ENCODE assay signal across 2 cellular contexts in the genomic region with DNA sequence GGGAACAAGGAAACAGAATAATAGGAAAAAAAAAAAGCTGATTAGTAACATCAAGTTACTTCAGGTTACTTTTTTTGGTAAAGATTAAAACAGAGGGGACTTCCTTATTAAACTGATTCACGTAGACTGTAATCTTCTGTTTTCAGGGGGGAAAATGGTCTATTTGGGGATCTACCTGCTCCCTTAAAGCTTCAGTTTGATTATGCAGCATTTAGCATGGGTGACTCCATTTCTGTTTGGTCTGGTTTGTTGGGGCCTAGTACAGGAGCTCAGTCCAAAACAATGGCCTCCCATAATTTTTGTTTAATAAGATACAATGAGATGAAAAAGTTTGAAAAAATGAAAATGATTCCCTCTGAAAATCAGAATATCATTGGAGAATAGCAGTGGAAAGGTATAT.
TF ChIP-seq lines count a peak whose summit lies in the region.

No MANE protein-coding gene starts in this region.

TF ChIP-seq in GM23338, 12 proteins besides CTCF, POLR2A, EP300 and RAD21 (continued from another document):
- TF ChIP-seq, protein P1, sequence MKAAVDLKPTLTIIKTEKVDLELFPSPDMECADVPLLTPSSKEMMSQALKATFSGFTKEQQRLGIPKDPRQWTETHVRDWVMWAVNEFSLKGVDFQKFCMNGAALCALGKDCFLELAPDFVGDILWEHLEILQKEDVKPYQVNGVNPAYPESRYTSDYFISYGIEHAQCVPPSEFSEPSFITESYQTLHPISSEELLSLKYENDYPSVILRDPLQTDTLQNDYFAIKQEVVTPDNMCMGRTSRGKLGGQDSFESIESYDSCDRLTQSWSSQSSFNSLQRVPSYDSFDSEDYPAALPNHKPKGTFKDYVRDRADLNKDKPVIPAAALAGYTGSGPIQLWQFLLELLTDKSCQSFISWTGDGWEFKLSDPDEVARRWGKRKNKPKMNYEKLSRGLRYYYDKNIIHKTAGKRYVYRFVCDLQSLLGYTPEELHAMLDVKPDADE (IDR thresholded peaks at IDR 0.05), result no peak

TF ChIP-seq in GM12878, 131 proteins besides CTCF, POLR2A, EP300 and RAD21 (continued from another document):
- TF ChIP-seq, protein P2, sequence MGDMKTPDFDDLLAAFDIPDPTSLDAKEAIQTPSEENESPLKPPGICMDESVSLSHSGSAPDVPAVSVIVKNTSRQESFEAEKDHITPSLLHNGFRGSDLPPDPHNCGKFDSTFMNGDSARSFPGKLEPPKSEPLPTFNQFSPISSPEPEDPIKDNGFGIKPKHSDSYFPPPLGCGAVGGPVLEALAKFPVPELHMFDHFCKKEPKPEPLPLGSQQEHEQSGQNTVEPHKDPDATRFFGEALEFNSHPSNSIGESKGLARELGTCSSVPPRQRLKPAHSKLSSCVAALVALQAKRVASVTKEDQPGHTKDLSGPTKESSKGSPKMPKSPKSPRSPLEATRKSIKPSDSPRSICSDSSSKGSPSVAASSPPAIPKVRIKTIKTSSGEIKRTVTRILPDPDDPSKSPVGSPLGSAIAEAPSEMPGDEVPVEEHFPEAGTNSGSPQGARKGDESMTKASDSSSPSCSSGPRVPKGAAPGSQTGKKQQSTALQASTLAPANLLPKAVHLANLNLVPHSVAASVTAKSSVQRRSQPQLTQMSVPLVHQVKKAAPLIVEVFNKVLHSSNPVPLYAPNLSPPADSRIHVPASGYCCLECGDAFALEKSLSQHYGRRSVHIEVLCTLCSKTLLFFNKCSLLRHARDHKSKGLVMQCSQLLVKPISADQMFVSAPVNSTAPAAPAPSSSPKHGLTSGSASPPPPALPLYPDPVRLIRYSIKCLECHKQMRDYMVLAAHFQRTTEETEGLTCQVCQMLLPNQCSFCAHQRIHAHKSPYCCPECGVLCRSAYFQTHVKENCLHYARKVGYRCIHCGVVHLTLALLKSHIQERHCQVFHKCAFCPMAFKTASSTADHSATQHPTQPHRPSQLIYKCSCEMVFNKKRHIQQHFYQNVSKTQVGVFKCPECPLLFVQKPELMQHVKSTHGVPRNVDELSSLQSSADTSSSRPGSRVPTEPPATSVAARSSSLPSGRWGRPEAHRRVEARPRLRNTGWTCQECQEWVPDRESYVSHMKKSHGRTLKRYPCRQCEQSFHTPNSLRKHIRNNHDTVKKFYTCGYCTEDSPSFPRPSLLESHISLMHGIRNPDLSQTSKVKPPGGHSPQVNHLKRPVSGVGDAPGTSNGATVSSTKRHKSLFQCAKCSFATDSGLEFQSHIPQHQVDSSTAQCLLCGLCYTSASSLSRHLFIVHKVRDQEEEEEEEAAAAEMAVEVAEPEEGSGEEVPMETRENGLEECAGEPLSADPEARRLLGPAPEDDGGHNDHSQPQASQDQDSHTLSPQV (IDR thresholded peaks at IDR 0.05), result peak; percentile 95
- TF ChIP-seq SP1 (IDR thresholded peaks at IDR 0.05; ENCODE audit: low read depth, low read length) (no peak), BHLHE40 (IDR thresholded peaks at IDR 0.05; ENCODE audit: borderline replicate concordance in 1 of 2, low read depth in 2 of 2, low read length in 1 of 2) (no peak)
- TF ChIP-seq, protein P3, sequence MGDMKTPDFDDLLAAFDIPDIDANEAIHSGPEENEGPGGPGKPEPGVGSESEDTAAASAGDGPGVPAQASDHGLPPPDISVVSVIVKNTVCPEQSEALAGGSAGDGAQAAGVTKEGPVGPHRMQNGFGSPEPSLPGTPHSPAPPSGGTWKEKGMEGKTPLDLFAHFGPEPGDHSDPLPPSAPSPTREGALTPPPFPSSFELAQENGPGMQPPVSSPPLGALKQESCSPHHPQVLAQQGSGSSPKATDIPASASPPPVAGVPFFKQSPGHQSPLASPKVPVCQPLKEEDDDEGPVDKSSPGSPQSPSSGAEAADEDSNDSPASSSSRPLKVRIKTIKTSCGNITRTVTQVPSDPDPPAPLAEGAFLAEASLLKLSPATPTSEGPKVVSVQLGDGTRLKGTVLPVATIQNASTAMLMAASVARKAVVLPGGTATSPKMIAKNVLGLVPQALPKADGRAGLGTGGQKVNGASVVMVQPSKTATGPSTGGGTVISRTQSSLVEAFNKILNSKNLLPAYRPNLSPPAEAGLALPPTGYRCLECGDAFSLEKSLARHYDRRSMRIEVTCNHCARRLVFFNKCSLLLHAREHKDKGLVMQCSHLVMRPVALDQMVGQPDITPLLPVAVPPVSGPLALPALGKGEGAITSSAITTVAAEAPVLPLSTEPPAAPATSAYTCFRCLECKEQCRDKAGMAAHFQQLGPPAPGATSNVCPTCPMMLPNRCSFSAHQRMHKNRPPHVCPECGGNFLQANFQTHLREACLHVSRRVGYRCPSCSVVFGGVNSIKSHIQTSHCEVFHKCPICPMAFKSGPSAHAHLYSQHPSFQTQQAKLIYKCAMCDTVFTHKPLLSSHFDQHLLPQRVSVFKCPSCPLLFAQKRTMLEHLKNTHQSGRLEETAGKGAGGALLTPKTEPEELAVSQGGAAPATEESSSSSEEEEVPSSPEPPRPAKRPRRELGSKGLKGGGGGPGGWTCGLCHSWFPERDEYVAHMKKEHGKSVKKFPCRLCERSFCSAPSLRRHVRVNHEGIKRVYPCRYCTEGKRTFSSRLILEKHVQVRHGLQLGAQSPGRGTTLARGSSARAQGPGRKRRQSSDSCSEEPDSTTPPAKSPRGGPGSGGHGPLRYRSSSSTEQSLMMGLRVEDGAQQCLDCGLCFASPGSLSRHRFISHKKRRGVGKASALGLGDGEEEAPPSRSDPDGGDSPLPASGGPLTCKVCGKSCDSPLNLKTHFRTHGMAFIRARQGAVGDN (IDR thresholded peaks at IDR 0.05), result peak; percentile 84
- TF ChIP-seq, protein P4, sequence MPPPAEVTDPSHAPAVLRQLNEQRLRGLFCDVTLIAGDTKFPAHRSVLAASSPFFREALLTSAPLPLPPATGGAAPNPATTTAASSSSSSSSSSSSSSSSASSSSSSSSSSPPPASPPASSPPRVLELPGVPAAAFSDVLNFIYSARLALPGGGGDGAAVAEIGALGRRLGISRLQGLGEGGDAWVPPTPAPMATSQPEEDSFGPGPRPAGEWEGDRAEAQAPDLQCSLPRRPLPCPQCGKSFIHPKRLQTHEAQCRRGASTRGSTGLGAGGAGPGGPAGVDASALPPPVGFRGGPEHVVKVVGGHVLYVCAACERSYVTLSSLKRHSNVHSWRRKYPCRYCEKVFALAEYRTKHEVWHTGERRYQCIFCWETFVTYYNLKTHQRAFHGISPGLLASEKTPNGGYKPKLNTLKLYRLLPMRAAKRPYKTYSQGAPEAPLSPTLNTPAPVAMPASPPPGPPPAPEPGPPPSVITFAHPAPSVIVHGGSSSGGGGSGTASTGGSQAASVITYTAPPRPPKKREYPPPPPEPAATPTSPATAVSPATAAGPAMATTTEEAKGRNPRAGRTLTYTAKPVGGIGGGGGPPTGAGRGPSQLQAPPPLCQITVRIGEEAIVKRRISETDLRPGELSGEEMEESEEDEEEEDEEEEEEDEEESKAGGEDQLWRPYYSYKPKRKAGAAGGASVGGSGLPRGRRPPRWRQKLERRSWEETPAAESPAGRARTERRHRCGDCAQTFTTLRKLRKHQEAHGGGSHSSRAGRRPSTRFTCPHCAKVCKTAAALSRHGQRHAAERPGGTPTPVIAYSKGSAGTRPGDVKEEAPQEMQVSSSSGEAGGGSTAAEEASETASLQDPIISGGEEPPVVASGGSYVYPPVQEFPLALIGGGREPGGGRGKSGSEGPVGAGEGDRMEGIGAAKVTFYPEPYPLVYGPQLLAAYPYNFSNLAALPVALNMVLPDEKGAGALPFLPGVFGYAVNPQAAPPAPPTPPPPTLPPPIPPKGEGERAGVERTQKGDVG (CRISPR knock-in tag; IDR thresholded peaks at IDR 0.05), result peak; percentile 75; the same call in 1 of the 2 replicates
